In the genomic region with DNA sequence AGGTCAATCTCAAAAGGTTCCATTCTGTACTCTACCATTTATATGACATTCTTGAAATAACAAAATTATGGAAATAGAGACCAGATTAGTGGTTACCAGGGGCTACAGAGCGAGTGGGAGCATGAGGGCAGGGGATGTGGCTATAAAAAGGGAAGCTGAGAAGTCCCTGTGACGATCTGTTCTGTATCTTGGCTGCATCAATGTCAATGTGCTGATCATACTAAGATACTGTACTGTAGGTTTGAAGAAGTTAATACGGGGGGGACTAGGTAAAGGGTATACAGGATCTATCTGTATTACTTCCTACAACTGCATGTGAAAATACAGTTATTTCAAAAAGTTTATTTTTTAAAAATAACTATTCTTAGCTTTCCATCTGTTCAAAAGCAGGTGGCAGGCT, we compare ENCODE assay signal across 18 cellular contexts.
"Had no signal": no experiment of that assay in that cellular context is flagged by ENCODE, and none has a peak within 500 bp of the region (broad histone marks: within the 10 kb centered on the region; RNA-seq: fewer than 3 reads in every experiment).

No MANE protein-coding gene starts in this region.

- H3K27me3 Mint-ChIP-seq: memory B cell; stimulated activated memory B cell treated with anti-CD40 and anti-IgM and Interleukin-4, amounts not matched to agents 10 μg/mL and 1 μg/mL and 100 μg/mL, for 72 hours; stimulated activated naive CD8-positive, alpha-beta T cell treated with anti-CD3 and anti-CD28 coated beads, Interleukin-15, Interleukin-2, amounts not matched to agents 100 ng/mL and 50 ng/mL, for 24 hours had no signal

- H3K27ac ChIP-seq: lower lobe of right lung, neural progenitor cell, prostate gland, sigmoid colon, thoracic aorta, transverse colon, upper lobe of right lung, uterus had no signal

- H3K36me3 Mint-ChIP-seq: memory B cell; neural progenitor cell; stimulated activated memory B cell treated with anti-CD40 and anti-IgM and Interleukin-4, amounts not matched to agents 10 μg/mL and 1 μg/mL and 100 μg/mL, for 72 hours had no signal

- DNase-seq: dorsolateral prefrontal cortex; effector CD4-positive, alpha-beta T cell; hypothalamus; left ventricle myocardium superior; lower lobe of right lung; right cardiac atrium; sigmoid colon; stimulated activated CD4-positive, alpha-beta T cell treated with anti-CD3 and anti-CD28 coated beads, Interleukin-4, amount 100 ng/mL, for 4 hours; transverse colon; upper lobe of right lung; uterus had no signal

- H3K27ac Mint-ChIP-seq: memory B cell; nephron; neural progenitor cell; stimulated activated memory B cell treated with anti-CD40 and anti-IgM and Interleukin-4, amounts not matched to agents 10 μg/mL and 1 μg/mL and 100 μg/mL, for 72 hours; stimulated activated naive CD8-positive, alpha-beta T cell treated with anti-CD3 and anti-CD28 coated beads, Interleukin-15, Interleukin-2, amounts not matched to agents 100 ng/mL and 50 ng/mL, for 24 hours had no signal

- H3K4me1 Mint-ChIP-seq: memory B cell; nephron; neural progenitor cell; stimulated activated memory B cell treated with anti-CD40 and anti-IgM and Interleukin-4, amounts not matched to agents 10 μg/mL and 1 μg/mL and 100 μg/mL, for 72 hours had no signal

- H3K4me3 Mint-ChIP-seq: memory B cell; nephron; neural progenitor cell; stimulated activated memory B cell treated with anti-CD40 and anti-IgM and Interleukin-4, amounts not matched to agents 10 μg/mL and 1 μg/mL and 100 μg/mL, for 72 hours; stimulated activated naive CD8-positive, alpha-beta T cell treated with anti-CD3 and anti-CD28 coated beads, Interleukin-15, Interleukin-2, amounts not matched to agents 100 ng/mL and 50 ng/mL, for 24 hours had no signal

- H3K9me3 Mint-ChIP-seq: stimulated activated memory B cell treated with anti-CD40 and anti-IgM and Interleukin-4, amounts not matched to agents 10 μg/mL and 1 μg/mL and 100 μg/mL, for 72 hours; stimulated activated naive CD8-positive, alpha-beta T cell treated with anti-CD3 and anti-CD28 coated beads, Interleukin-15, Interleukin-2, amounts not matched to agents 100 ng/mL and 50 ng/mL, for 24 hours had no signal

- ATAC-seq: left ventricle myocardium superior; lower lobe of right lung; right cardiac atrium; stimulated activated memory B cell treated with anti-CD40 and anti-IgM and Interleukin-4, amounts not matched to agents 10 μg/mL and 1 μg/mL and 100 μg/mL, for 72 hours; upper lobe of right lung had no signal
